In the genomic region with DNA sequence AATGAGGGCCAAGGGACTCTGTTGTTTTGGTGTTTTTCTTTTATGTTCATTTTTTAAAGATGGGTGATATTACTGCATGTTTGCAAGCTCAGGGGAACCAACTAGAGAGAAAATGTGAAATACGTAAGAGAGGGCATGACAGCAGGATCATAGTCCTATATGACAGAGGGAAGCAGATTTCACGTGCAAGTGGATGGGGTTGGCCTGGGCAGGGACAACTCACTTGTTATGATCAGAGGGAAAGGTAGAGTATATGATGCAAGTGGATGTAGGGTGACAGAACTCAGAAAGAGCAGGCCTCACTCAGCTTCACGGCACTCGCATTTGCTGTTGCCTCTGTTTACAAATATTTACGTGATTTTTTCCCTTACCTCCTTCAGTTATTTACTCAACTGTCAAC, we compare ENCODE assay signal across 21 cellular contexts.
"Had no signal": no experiment of that assay in that cellular context is flagged by ENCODE, and none has a peak within 500 bp of the region (broad histone marks: within the 10 kb centered on the region; RNA-seq: fewer than 3 reads in every experiment).

No MANE protein-coding gene starts in this region.

- H3K27me3 Mint-ChIP-seq: activated naive CD8-positive, alpha-beta T cell; naive B cell; T-helper 17 cell had no signal

- H3K9me3 Mint-ChIP-seq: activated T-cell treated with anti-CD3 and anti-CD28 coated beads, Interleukin-2, amount 50 U/mL, for 4 hours; activated T-helper 2 cell treated with anti-CD3 and anti-CD28 coated beads, Interferon-gamma antibody, Interleukin-2, Interleukin-4, amounts not matched to agents 10 μg/mL and 5 μg/mL and 100 μg/mL, durations not matched to agents 14 hours and 24 hours and 36 hours had no signal

- H3K27ac Mint-ChIP-seq: activated naive CD8-positive, alpha-beta T cell had no signal

- FAIRE-seq: bronchial epithelial cell had no signal

- H3K4me3 ChIP-seq: coronary artery, heart left ventricle, tibial artery had no signal

- H3K27ac ChIP-seq: coronary artery, epithelial cell of prostate, heart left ventricle, tibial artery, VCaP had no signal

- H3K9me3 ChIP-seq: tibial artery had no signal

- H3K36me3 ChIP-seq: heart left ventricle, tibial artery had no signal

- ATAC-seq: activated T-cell treated with anti-CD3 and anti-CD28 coated beads, Interleukin-2, amount 50 U/mL, for 4 hours; heart left ventricle; left cardiac atrium; T-helper 17 cell had no signal

- H3K4me3 Mint-ChIP-seq: activated naive CD8-positive, alpha-beta T cell; activated T-cell treated with anti-CD3 and anti-CD28 coated beads, Interleukin-2, amount 50 U/mL, for 4 hours; naive B cell; T-helper 17 cell had no signal

- DNase-seq: activated CD4-positive, CD25-positive, alpha-beta regulatory T cell treated with anti-CD3 and anti-CD28 coated beads, Interleukin-2, amount 50 U/mL, for 72 hours; activated CD8-positive, alpha-beta memory T cell treated with anti-CD3 and anti-CD28 coated beads, Interleukin-2, amount 50 U/mL, for 48 hours; activated naive CD4-positive, alpha-beta T cell; activated T-cell treated with anti-CD3 and anti-CD28 coated beads, Interleukin-2, amount 50 U/mL, for 4 hours; amniotic stem cell; heart left ventricle; islet precursor cell; left cardiac atrium; naive B cell; stimulated activated CD4-positive, alpha-beta T cell treated with anti-CD3 and anti-CD28 coated beads, Interleukin-4, amount 100 ng/mL, for 24 hours; stimulated activated naive CD4-positive, alpha-beta T cell treated with Interleukin-2 at 50 U/mL for 16 hours; substantia nigra; SW 1271; T-helper 17 cell; tibial artery had no signal

- H3K27me3 ChIP-seq: heart left ventricle, tibial artery had no signal
